Comparison of ENCODE assay signal across 18 cellular contexts in the genomic region with DNA sequence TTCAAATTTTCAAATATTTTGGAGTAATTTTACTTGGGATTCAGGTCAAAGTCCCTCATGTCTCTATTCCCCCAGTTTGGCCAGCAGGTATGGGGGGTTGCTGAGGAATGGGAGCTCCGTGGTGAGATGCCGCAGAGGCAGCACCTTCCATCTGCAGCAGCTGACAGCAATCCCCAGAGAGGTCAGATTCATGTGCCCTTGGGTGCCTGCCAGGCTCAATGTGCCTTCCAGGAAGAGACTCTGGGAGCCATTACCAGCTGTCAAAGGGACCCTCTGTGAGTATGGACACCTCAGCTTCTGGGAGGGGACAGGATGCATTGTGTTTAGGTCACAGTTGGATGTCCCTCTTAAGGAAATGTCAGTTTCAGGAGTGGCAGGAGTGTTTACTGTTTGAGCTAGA.
DNase-seq lines count a peak whose midpoint lies in the region; ATAC-seq and TF ChIP-seq lines count a peak whose summit lies in the region.
"Had no signal": no experiment of that assay in that cellular context is flagged by ENCODE, and none has a peak within 500 bp of the region (broad histone marks: within the 10 kb centered on the region; RNA-seq: fewer than 3 reads in every experiment).

No MANE protein-coding gene starts in this region.

- TF ChIP-seq CTCF in heart right ventricle (IDR thresholded peaks at IDR 0.05) (no peak), brain microvascular endothelial cell (IDR thresholded peaks at IDR 0.05; ENCODE audit: low read depth, low read length, missing control alignments) (no peak), OCI-LY7 (conservative IDR thresholded peaks at IDR 0.05; ENCODE audit: low read length) (no peak), tibial artery (IDR thresholded peaks at IDR 0.05) (no peak)

- no peaks in the 10 kb centered on the region for H3K9me2 ChIP-seq in OCI-LY7 (ENCODE audit: insufficient read depth, low read length)

- no peak overlapping the region for H2AFZ ChIP-seq in OCI-LY7 (ENCODE audit: low read length)

- H4K20me1 ChIP-seq in OCI-LY7 (ENCODE audit: insufficient read depth, low read length): no peaks in the 10 kb centered on the region

- H3K36me3 ChIP-seq in heart right ventricle (no peaks in the 10 kb centered on the region), brain microvascular endothelial cell (replicated peaks) (no peaks in the 10 kb centered on the region), OCI-LY7 (ENCODE audit: insufficient read depth, low read length) (no peaks in the 10 kb centered on the region), tibial artery (no peaks in the 10 kb centered on the region)
- H3K36me3 ChIP-seq: neutrophil, suprapubic skin had no signal

- intact Hi-C loops in heart right ventricle (cut with DNase I): no loop called here
- intact Hi-C loops in Right ventricle myocardium inferior (cut with DNase I): no loop called here
- intact Hi-C loops in OCI-LY7 (cut with micrococcal nuclease; ENCODE audit: unreplicated experiment): no loop called here
- intact Hi-C loops in tibial artery (cut with DNase I; ENCODE audit: low total_unique reads): no loop called here

- H3K9me3 ChIP-seq in heart right ventricle (no peaks in the 10 kb centered on the region), OCI-LY7 (ENCODE audit: low read length) (no peaks in the 10 kb centered on the region), tibial artery (no peaks in the 10 kb centered on the region)
- H3K9me3 ChIP-seq: mucosa of descending colon, neutrophil, suprapubic skin had no signal

- no peak overlapping the region for H3K4me3 ChIP-seq in heart right ventricle
- H3K4me3 ChIP-seq in brain microvascular endothelial cell (ENCODE audit: low read depth, low read length): no peak overlapping the region
- no peak overlapping the region for H3K4me3 ChIP-seq in OCI-LY7 (ENCODE audit: low read depth, low read length, poor library complexity, severe bottlenecking)
- no peak overlapping the region for H3K4me3 ChIP-seq in tibial artery
- H3K4me3 ChIP-seq: mucosa of descending colon, SK-N-MC, suprapubic skin had no signal

- H3K4me1 ChIP-seq in heart right ventricle: peaks cover 0 to 18% (median 3%) of the 10 kb centered on the region in 9 donors
- no peaks in the 10 kb centered on the region for H3K4me1 ChIP-seq in OCI-LY7 (ENCODE audit: insufficient read depth, low read length, poor library complexity, severe bottlenecking)
- no peaks in the 10 kb centered on the region for H3K4me1 ChIP-seq in tibial artery
- H3K4me1 ChIP-seq: suprapubic skin had no signal

- H3K27ac ChIP-seq in heart right ventricle (no peak overlapping the region), brain microvascular endothelial cell (no peak overlapping the region), OCI-LY7 (ENCODE audit: low read depth, low read length, poor library complexity, severe bottlenecking) (no peak overlapping the region), tibial artery (no peak overlapping the region)
- H3K27ac ChIP-seq: neutrophil, SK-N-MC, suprapubic skin had no signal

- no TSS peak for BruUV-seq in OCI-LY7 (replicated peaks; lab: Mats Ljungman, UMichigan)

- DNase-seq in heart right ventricle (peak; percentile 27 to 41), Right ventricle myocardium inferior (ENCODE audit: missing footprints) (no peak), NCI-H1694 (lab: John Stamatoyannopoulos, UW) (peak; percentile 86), SHP77 treated with DMSO at 0.1 percent for 48 hours (lab: John Stamatoyannopoulos, UW) (peak; percentile 81), brain microvascular endothelial cell (no peak), OCI-LY7 (ENCODE audit: low spot score) (no peak), tibial artery (no peak)
- DNase-seq: activated CD4-positive, alpha-beta memory T cell treated with anti-CD3 and anti-CD28 coated beads for 36 hours; activated naive CD4-positive, alpha-beta T cell treated with anti-CD3 and anti-CD28 coated beads, Interleukin-2, amount 50 U/mL, for 16 hours; activated T-cell treated with anti-CD3 and anti-CD28 coated beads, Interleukin-2, amount 50 U/mL, for 48 hours; glutamatergic neuron; mucosa of descending colon; NCI-H82; stimulated activated CD4-positive, alpha-beta T cell treated with anti-CD3 and anti-CD28 coated beads, Interleukin-15, amount 100 ng/mL, for 24 hours had no signal

- in situ Hi-C loops in brain microvascular endothelial cell (cut with HindIII; ENCODE audit: low pct_ligation_motif_present, low sequenced_read_pairs): no loop called here

- H3K79me2 ChIP-seq in OCI-LY7 (ENCODE audit: insufficient read depth, low read depth, low read length): no peaks in the 10 kb centered on the region

- no peaks in the 10 kb centered on the region for H3K27me3 ChIP-seq in heart right ventricle
- H3K27me3 ChIP-seq in brain microvascular endothelial cell (replicated peaks): no peaks in the 10 kb centered on the region
- H3K27me3 ChIP-seq in tibial artery: no peaks in the 10 kb centered on the region
- H3K27me3 ChIP-seq: neutrophil, suprapubic skin had no signal

- WGBS in heart right ventricle, 2 donors: 45 to 59% methylated on average over 2 of the region's 2 CpGs

- no peak overlapping the region for H3K4me2 ChIP-seq in OCI-LY7 (ENCODE audit: low read length)

- ATAC-seq in heart right ventricle (peak in 4 of 8 donors; percentile 45 to 68 (median 58)), Right ventricle myocardium inferior (no peak)
- ATAC-seq: mucosa of descending colon, WTC11 had no signal

- POLR2A ChIA-PET in OCI-LY7 (lab: Charles Lee): no interaction called here

- CTCF ChIA-PET in OCI-LY7 (lab: Charles Lee; ENCODE audit: unreplicated experiment): no interaction called here

Comparison
In these comparisons a context has a peak if more than half of its experiments do, and no peak if none do; other contexts are left out.
1. DNase-seq: peak in heart right ventricle (2 of 2), NCI-H1694 (single experiment) and SHP77 treated with DMSO at 0.1 percent for 48 hours (single experiment); none in Right ventricle myocardium inferior (single experiment), brain microvascular endothelial cell (single experiment), OCI-LY7 (single experiment) and tibial artery (0 of 2).